ENCODE assay signal across 2 cellular contexts in the genomic region with DNA sequence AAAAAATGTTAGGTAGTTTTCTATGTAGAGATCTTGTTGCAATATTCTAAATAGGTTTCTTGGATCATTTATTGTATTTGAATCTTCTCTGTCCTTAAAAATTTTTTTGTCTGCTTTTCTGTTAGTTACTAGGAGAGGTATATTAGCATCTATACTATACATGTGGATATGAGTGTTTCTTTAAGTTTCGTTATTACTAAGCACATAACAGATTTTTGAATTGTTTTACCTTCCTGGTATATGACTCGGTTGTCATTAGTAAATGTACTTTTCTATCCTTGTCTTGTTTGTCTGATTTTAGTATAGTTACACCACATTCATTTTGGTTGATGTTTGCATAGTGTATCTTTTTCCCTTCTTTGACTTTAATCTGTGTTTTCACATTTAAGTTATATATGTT.
TF ChIP-seq lines count a peak whose summit lies in the region.

No MANE protein-coding gene starts in this region.

TF ChIP-seq in GM12878, 131 proteins besides CTCF, POLR2A, EP300 and RAD21:
- TF ChIP-seq BACH1 (IDR thresholded peaks at IDR 0.05; ENCODE audit: borderline replicate concordance) (no peak), KDM1A (IDR thresholded peaks at IDR 0.05; ENCODE audit: borderline replicate concordance) (no peak), GABPA (IDR thresholded peaks at IDR 0.05; ENCODE audit: low read depth) (no peak), EED (IDR thresholded peaks at IDR 0.05; ENCODE audit: low read depth) (no peak), SRF (IDR thresholded peaks at IDR 0.05; ENCODE audit: low read depth in 2 of 2, low read length in 2 of 2) (no peak), YBX1 (IDR thresholded peaks at IDR 0.05) (no peak), NRF1 (conservative IDR thresholded peaks at IDR 0.05; ENCODE audit: low read depth, low read length) (no peak), MYC (IDR thresholded peaks at IDR 0.05; ENCODE audit: insufficient read depth, insufficient read length, insufficient replicate concordance, low read length, severe bottlenecking) (no peak), TCF7 (IDR thresholded peaks at IDR 0.05; ENCODE audit: borderline replicate concordance) (no peak), SREBF2 (IDR thresholded peaks at IDR 0.05; ENCODE audit: low read length) (no peak)
- TF ChIP-seq, protein P1, sequence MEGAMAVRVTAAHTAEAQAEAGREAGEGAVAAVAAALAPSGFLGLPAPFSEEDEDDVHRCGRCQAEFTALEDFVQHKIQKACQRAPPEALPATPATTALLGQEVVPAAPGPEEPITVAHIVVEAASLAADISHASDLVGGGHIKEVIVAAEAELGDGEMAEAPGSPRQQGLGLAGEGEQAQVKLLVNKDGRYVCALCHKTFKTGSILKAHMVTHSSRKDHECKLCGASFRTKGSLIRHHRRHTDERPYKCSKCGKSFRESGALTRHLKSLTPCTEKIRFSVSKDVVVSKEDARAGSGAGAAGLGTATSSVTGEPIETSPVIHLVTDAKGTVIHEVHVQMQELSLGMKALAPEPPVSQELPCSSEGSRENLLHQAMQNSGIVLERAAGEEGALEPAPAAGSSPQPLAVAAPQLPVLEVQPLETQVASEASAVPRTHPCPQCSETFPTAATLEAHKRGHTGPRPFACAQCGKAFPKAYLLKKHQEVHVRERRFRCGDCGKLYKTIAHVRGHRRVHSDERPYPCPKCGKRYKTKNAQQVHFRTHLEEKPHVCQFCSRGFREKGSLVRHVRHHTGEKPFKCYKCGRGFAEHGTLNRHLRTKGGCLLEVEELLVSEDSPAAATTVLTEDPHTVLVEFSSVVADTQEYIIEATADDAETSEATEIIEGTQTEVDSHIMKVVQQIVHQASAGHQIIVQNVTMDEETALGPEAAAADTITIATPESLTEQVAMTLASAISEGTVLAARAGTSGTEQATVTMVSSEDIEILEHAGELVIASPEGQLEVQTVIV (IDR thresholded peaks at IDR 0.05; ENCODE audit: borderline replicate concordance, partially characterized antibody) = no peak
- TF ChIP-seq, protein P2, sequence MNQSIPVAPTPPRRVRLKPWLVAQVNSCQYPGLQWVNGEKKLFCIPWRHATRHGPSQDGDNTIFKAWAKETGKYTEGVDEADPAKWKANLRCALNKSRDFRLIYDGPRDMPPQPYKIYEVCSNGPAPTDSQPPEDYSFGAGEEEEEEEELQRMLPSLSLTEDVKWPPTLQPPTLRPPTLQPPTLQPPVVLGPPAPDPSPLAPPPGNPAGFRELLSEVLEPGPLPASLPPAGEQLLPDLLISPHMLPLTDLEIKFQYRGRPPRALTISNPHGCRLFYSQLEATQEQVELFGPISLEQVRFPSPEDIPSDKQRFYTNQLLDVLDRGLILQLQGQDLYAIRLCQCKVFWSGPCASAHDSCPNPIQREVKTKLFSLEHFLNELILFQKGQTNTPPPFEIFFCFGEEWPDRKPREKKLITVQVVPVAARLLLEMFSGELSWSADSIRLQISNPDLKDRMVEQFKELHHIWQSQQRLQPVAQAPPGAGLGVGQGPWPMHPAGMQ (IDR thresholded peaks at IDR 0.05; ENCODE audit: borderline replicate concordance) = no peak

TF ChIP-seq in GM23338, 12 proteins besides CTCF, POLR2A, EP300 and RAD21:
- TF ChIP-seq EZH2 (IDR thresholded peaks at IDR 0.05; ENCODE audit: low read depth, unreplicated experiment) (no peak), POLR2AphosphoS5 (IDR thresholded peaks at IDR 0.05; ENCODE audit: low read depth) (no peak), ZNF331 (CRISPR knock-in tag; IDR thresholded peaks at IDR 0.05; ENCODE audit: low read depth) (no peak), JUNB (IDR thresholded peaks at IDR 0.05; ENCODE audit: unreplicated experiment) (no peak), STAT1 (IDR thresholded peaks at IDR 0.05; ENCODE audit: unreplicated experiment) (no peak), EZH2phosphoT487 (IDR thresholded peaks at IDR 0.05; ENCODE audit: unreplicated experiment) (no peak), CREB1 (CRISPR knock-in tag; IDR thresholded peaks at IDR 0.05; ENCODE audit: low read depth) (no peak)
- TF ChIP-seq, protein P3, sequence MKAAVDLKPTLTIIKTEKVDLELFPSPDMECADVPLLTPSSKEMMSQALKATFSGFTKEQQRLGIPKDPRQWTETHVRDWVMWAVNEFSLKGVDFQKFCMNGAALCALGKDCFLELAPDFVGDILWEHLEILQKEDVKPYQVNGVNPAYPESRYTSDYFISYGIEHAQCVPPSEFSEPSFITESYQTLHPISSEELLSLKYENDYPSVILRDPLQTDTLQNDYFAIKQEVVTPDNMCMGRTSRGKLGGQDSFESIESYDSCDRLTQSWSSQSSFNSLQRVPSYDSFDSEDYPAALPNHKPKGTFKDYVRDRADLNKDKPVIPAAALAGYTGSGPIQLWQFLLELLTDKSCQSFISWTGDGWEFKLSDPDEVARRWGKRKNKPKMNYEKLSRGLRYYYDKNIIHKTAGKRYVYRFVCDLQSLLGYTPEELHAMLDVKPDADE (IDR thresholded peaks at IDR 0.05) = no peak
TF ChIP-seq in GM23338: peak in this region for 0.
